9 cellular contexts compared by ENCODE assay signal in genomic region chr1:97137862-97138514, GRCh38.
A peak's percentile ranks its signal among the peaks of the same experiment; 100 is the strongest.
DNase-seq lines count a peak whose midpoint lies in the region; ATAC-seq and TF ChIP-seq lines count a peak whose summit lies in the region.
"Had no signal": no experiment of that assay in that cellular context is flagged by ENCODE, and none has a peak within 500 bp of the region (broad histone marks: within the 10 kb centered on the region; RNA-seq: fewer than 3 reads in every experiment).

No MANE protein-coding gene starts in this region.

- no peaks in the 10 kb centered on the region for H3K27me3 Mint-ChIP-seq in activated naive CD8-positive, alpha-beta T cell treated with anti-CD3 and anti-CD28 coated beads for 36 hours
- H3K27me3 Mint-ChIP-seq in activated T-helper 2 cell treated with anti-CD3 and anti-CD28 coated beads, Interferon-gamma antibody, Interleukin-2, Interleukin-4, amounts not matched to agents 10 μg/mL and 5 μg/mL and 100 μg/mL, durations not matched to agents 14 hours and 24 hours and 36 hours (ENCODE audit: low read depth) = no peaks in the 10 kb centered on the region
- H3K27me3 Mint-ChIP-seq: dendritic cell treated with granulocyte-macrophage colony-stimulating factor and Interleukin-4, amounts not matched to agents 40 ng/mL and 50 ng/mL, for 4 days had no signal

- H4K20me1 ChIP-seq in DOHH2 (ENCODE audit: control insufficient read depth, insufficient read depth, low read depth, low read length) = no peaks in the 10 kb centered on the region

- H3F3A ChIP-seq in DOHH2 (ENCODE audit: control insufficient read depth, insufficient read depth) = no peaks in the 10 kb centered on the region

- DNase-seq in NCI-H345 (lab: John Stamatoyannopoulos, UW) (peak; percentile 61), left ventricle myocardium superior (no peak), sigmoid colon (no peak)
- DNase-seq in activated naive CD8-positive, alpha-beta T cell treated with anti-CD3 and anti-CD28 coated beads for 36 hours = peak; percentile 1
- DNase-seq in activated T-helper 2 cell treated with anti-CD3 and anti-CD28 coated beads, Interferon-gamma antibody, Interleukin-2, Interleukin-4, amounts not matched to agents 10 μg/mL and 5 μg/mL and 100 μg/mL, durations not matched to agents 14 hours and 24 hours and 36 hours (ENCODE audit: low spot score) = no peak

- H3K4me1 Mint-ChIP-seq in activated naive CD8-positive, alpha-beta T cell treated with anti-CD3 and anti-CD28 coated beads for 36 hours = peaks cover 1% of the 10 kb centered on the region
- no peaks in the 10 kb centered on the region for H3K4me1 Mint-ChIP-seq in activated T-helper 2 cell treated with anti-CD3 and anti-CD28 coated beads, Interferon-gamma antibody, Interleukin-2, Interleukin-4, amounts not matched to agents 10 μg/mL and 5 μg/mL and 100 μg/mL, durations not matched to agents 14 hours and 24 hours and 36 hours (ENCODE audit: low read depth)

- H3K9me2 ChIP-seq in DOHH2 (replicated peaks; ENCODE audit: control insufficient read depth, low read length) = no peaks in the 10 kb centered on the region

- TF ChIP-seq POLR2A in sigmoid colon (IDR thresholded peaks at IDR 0.05) = no peak

- no peak overlapping the region for H3K4me3 Mint-ChIP-seq in activated naive CD8-positive, alpha-beta T cell treated with anti-CD3 and anti-CD28 coated beads for 36 hours
- H3K4me3 Mint-ChIP-seq in activated T-helper 2 cell treated with anti-CD3 and anti-CD28 coated beads, Interferon-gamma antibody, Interleukin-2, Interleukin-4, amounts not matched to agents 10 μg/mL and 5 μg/mL and 100 μg/mL, durations not matched to agents 14 hours and 24 hours and 36 hours (ENCODE audit: low read depth) = no peak overlapping the region
- H3K4me3 Mint-ChIP-seq: dendritic cell treated with granulocyte-macrophage colony-stimulating factor and Interleukin-4, amounts not matched to agents 40 ng/mL and 50 ng/mL, for 4 days had no signal

- H3K36me3 ChIP-seq in DOHH2 (ENCODE audit: control insufficient read depth, low read length) (no peaks in the 10 kb centered on the region), sigmoid colon (no peaks in the 10 kb centered on the region)

- no peak overlapping the region for H3K27ac Mint-ChIP-seq in activated naive CD8-positive, alpha-beta T cell treated with anti-CD3 and anti-CD28 coated beads for 36 hours
- H3K27ac Mint-ChIP-seq in activated T-helper 2 cell treated with anti-CD3 and anti-CD28 coated beads, Interferon-gamma antibody, Interleukin-2, Interleukin-4, amounts not matched to agents 10 μg/mL and 5 μg/mL and 100 μg/mL, durations not matched to agents 14 hours and 24 hours and 36 hours = no peak overlapping the region
- H3K27ac Mint-ChIP-seq: dendritic cell treated with granulocyte-macrophage colony-stimulating factor and Interleukin-4, amounts not matched to agents 40 ng/mL and 50 ng/mL, for 4 days had no signal

- H3K4me1 ChIP-seq in DOHH2 (ENCODE audit: control insufficient read depth, low read length) = peaks cover 10% of the 10 kb centered on the region
- H3K4me1 ChIP-seq in sigmoid colon = peaks cover 0 to 6% (median 3%) of the 10 kb centered on the region in 4 donors

- 32 to 60% methylated on average over 5 of the region's 5 CpGs for WGBS in sigmoid colon, 2 donors

- H3K4me2 ChIP-seq in DOHH2 (ENCODE audit: low read length) = peak overlapping the region; percentile 57

- ATAC-seq in GM19452 (IDR thresholded peaks at IDR 0.05; ENCODE audit: unreplicated experiment) (peak; percentile 98), HG03378 (IDR thresholded peaks at IDR 0.05; ENCODE audit: unreplicated experiment) (peak; percentile 99), left ventricle myocardium superior (peak; percentile 96)

- TF ChIP-seq EP300 in sigmoid colon (IDR thresholded peaks at IDR 0.05) = no peak

- no peaks in the 10 kb centered on the region for H3K9me3 ChIP-seq in DOHH2 (ENCODE audit: control insufficient read depth, insufficient read depth, low read length)
- no peaks in the 10 kb centered on the region for H3K9me3 ChIP-seq in sigmoid colon

- no peaks in the 10 kb centered on the region for H3K79me2 ChIP-seq in DOHH2 (ENCODE audit: control insufficient read depth, low read length)

- H3K27ac ChIP-seq in DOHH2 (ENCODE audit: low read depth, low read length) = no peak overlapping the region
- H3K27ac ChIP-seq in sigmoid colon = no peak overlapping the region

- peak; percentile 61 for TF ChIP-seq CTCF in DOHH2 (IDR thresholded peaks at IDR 0.05; ENCODE audit: low read depth, low read length, poor library complexity, severe bottlenecking)
- peak in 3 of 4 experiments; percentile 39 to 59 (median 56) for TF ChIP-seq CTCF in sigmoid colon (IDR thresholded peaks at IDR 0.05)

- no peaks in the 10 kb centered on the region for H3K36me3 Mint-ChIP-seq in activated naive CD8-positive, alpha-beta T cell treated with anti-CD3 and anti-CD28 coated beads for 36 hours
- H3K36me3 Mint-ChIP-seq in activated T-helper 2 cell treated with anti-CD3 and anti-CD28 coated beads, Interferon-gamma antibody, Interleukin-2, Interleukin-4, amounts not matched to agents 10 μg/mL and 5 μg/mL and 100 μg/mL, durations not matched to agents 14 hours and 24 hours and 36 hours (ENCODE audit: low read depth) = no peaks in the 10 kb centered on the region

- peak overlapping the region; percentile 31 for H3K4me3 ChIP-seq in DOHH2 (ENCODE audit: low read length)
- H3K4me3 ChIP-seq in sigmoid colon = no peak overlapping the region

- intact Hi-C loops in left ventricle myocardium superior (cut with micrococcal nuclease) = no loop called here
- intact Hi-C loops in sigmoid colon (cut with DNase I) = no loop called here
- intact Hi-C loops in activated T-helper 2 cell treated with anti-CD3 and anti-CD28 coated beads, Interferon-gamma antibody, Interleukin-2, Interleukin-4, amounts not matched to agents 10 μg/mL and 5 μg/mL and 100 μg/mL, durations not matched to agents 14 hours and 24 hours and 36 hours (cut with micrococcal nuclease) = loop anchor here (1.0 to 10.0 kb wide), 2 partner anchors 687 to 911 kb away; no protein-coding TSS in a partner anchor

- H3K27me3 ChIP-seq in DOHH2 (ENCODE audit: control insufficient read depth, low read length) (no peaks in the 10 kb centered on the region), sigmoid colon (no peaks in the 10 kb centered on the region)

- H3K9me3 Mint-ChIP-seq in activated naive CD8-positive, alpha-beta T cell treated with anti-CD3 and anti-CD28 coated beads for 36 hours = no peaks in the 10 kb centered on the region
- no peaks in the 10 kb centered on the region for H3K9me3 Mint-ChIP-seq in activated T-helper 2 cell treated with anti-CD3 and anti-CD28 coated beads, Interferon-gamma antibody, Interleukin-2, Interleukin-4, amounts not matched to agents 10 μg/mL and 5 μg/mL and 100 μg/mL, durations not matched to agents 14 hours and 24 hours and 36 hours
- H3K9me3 Mint-ChIP-seq: dendritic cell treated with granulocyte-macrophage colony-stimulating factor and Interleukin-4, amounts not matched to agents 40 ng/mL and 50 ng/mL, for 4 days had no signal

Comparison
In these comparisons a context has a peak if more than half of its experiments do, and no peak if none do; other contexts are left out.
1. DNase-seq: peak in NCI-H345 (single experiment) and activated naive CD8-positive, alpha-beta T cell treated with anti-CD3 and anti-CD28 coated beads for 36 hours (single experiment); none in left ventricle myocardium superior (single experiment), sigmoid colon (single experiment) and activated T-helper 2 cell treated with anti-CD3 and anti-CD28 coated beads, Interferon-gamma antibody, Interleukin-2, Interleukin-4, amounts not matched to agents 10 μg/mL and 5 μg/mL and 100 μg/mL, durations not matched to agents 14 hours and 24 hours and 36 hours (single experiment).
2. Peak in every context shown above with its lines, with median percentiles within 50 percentile points of each other: ATAC-seq.